Comparison of ENCODE assay signal across 15 cellular contexts in genomic region chr11:78429667-78430066, GRCh38. TPM values are rescaled to one million over a fixed set of nuclear protein-coding genes. Genes with fewer than 3 reads are reported as not detected.
DNase-seq lines count a peak whose midpoint lies in the region; ATAC-seq lines count a peak whose summit lies in the region.
"Had no signal": no experiment of that assay in that cellular context is flagged by ENCODE, and none has a peak within 500 bp of the region (broad histone marks: within the 10 kb centered on the region; RNA-seq: fewer than 3 reads in every experiment).

No MANE protein-coding gene starts in this region.

- H3K27ac Mint-ChIP-seq in activated CD4-positive, alpha-beta T cell treated with anti-CD3 and anti-CD28 coated beads, Interleukin-2, amount 10 ng/mL, durations not matched to agents 24 days and 14 days: no peak overlapping the region
- H3K27ac Mint-ChIP-seq in activated T-helper 2 cell treated with anti-CD3 and anti-CD28 coated beads, Interferon-gamma antibody, Interleukin-2, Interleukin-4, amounts not matched to agents 10 μg/mL and 5 μg/mL and 100 μg/mL, durations not matched to agents 14 hours and 24 hours and 36 hours: peak overlapping the region; percentile 79
- peak overlapping the region; percentile 18 for H3K27ac Mint-ChIP-seq in stimulated activated effector memory CD8-positive, alpha-beta T cell treated with anti-CD3 and anti-CD28 coated beads, Interleukin-12 subunit alpha, Interleukin-12 subunit beta, amount 100 ng/mL, for 72 hours

- ATAC-seq in HG03196 (IDR thresholded peaks at IDR 0.05; ENCODE audit: unreplicated experiment): peak; percentile 31
- ATAC-seq in stimulated activated effector memory CD8-positive, alpha-beta T cell treated with anti-CD3 and anti-CD28 coated beads, Interleukin-12 subunit alpha, Interleukin-12 subunit beta, amount 100 ng/mL, for 72 hours: no peak
- no peak for ATAC-seq in aorta (ENCODE audit: low FRiP score)
- ATAC-seq: heart left ventricle, Panc1 had no signal

- peaks cover 35% of the 10 kb centered on the region for H3K4me1 Mint-ChIP-seq in activated CD4-positive, alpha-beta T cell treated with anti-CD3 and anti-CD28 coated beads, Interleukin-2, amount 10 ng/mL, durations not matched to agents 24 days and 14 days
- peaks cover 64% of the 10 kb centered on the region for H3K4me1 Mint-ChIP-seq in activated T-helper 2 cell treated with anti-CD3 and anti-CD28 coated beads, Interferon-gamma antibody, Interleukin-2, Interleukin-4, amounts not matched to agents 10 μg/mL and 5 μg/mL and 100 μg/mL, durations not matched to agents 14 hours and 24 hours and 36 hours (ENCODE audit: low read depth)
- peaks cover 19% of the 10 kb centered on the region for H3K4me1 Mint-ChIP-seq in stimulated activated effector memory CD8-positive, alpha-beta T cell treated with anti-CD3 and anti-CD28 coated beads, Interleukin-12 subunit alpha, Interleukin-12 subunit beta, amount 100 ng/mL, for 72 hours

- intact Hi-C loops in activated CD4-positive, alpha-beta T cell treated with anti-CD3 and anti-CD28 coated beads, Interleukin-2, amount 10 ng/mL, durations not matched to agents 24 days and 14 days (cut with micrococcal nuclease): loop anchor here (5.0 kb wide), 1 partner anchor 87 kb away; no protein-coding TSS in a partner anchor
- intact Hi-C loops in activated T-helper 2 cell treated with anti-CD3 and anti-CD28 coated beads, Interferon-gamma antibody, Interleukin-2, Interleukin-4, amounts not matched to agents 10 μg/mL and 5 μg/mL and 100 μg/mL, durations not matched to agents 14 hours and 24 hours and 36 hours (cut with micrococcal nuclease): loop anchor here (1.0 to 10.0 kb wide), 7 partner anchors 9 to 355 kb away; partner anchors contain the start of gene NDUFC2
- intact Hi-C loops in aorta (cut with DNase I): loop anchor here in 1 of 2 donors (5.0 kb wide), 1 partner anchor 282 kb away; no protein-coding TSS in a partner anchor

- no peaks in the 10 kb centered on the region for H3K27me3 Mint-ChIP-seq in activated CD4-positive, alpha-beta T cell treated with anti-CD3 and anti-CD28 coated beads, Interleukin-2, amount 10 ng/mL, durations not matched to agents 24 days and 14 days
- H3K27me3 Mint-ChIP-seq in activated T-helper 2 cell treated with anti-CD3 and anti-CD28 coated beads, Interferon-gamma antibody, Interleukin-2, Interleukin-4, amounts not matched to agents 10 μg/mL and 5 μg/mL and 100 μg/mL, durations not matched to agents 14 hours and 24 hours and 36 hours (ENCODE audit: low read depth): no peaks in the 10 kb centered on the region

- DNase-seq in activated CD4-positive, alpha-beta T cell treated with anti-CD3 and anti-CD28 coated beads, Interleukin-2, amount 10 ng/mL, durations not matched to agents 24 days and 14 days: peak; percentile 71
- DNase-seq in activated CD4-positive, alpha-beta T cell treated with anti-CD3 and anti-CD28 coated beads, Interleukin-2, amount 50 U/mL, for 48 hours: no peak
- no peak for DNase-seq in activated T-helper 2 cell treated with anti-CD3 and anti-CD28 coated beads, Interferon-gamma antibody, Interleukin-2, Interleukin-4, amounts not matched to agents 10 μg/mL and 5 μg/mL and 100 μg/mL, durations not matched to agents 14 hours and 24 hours and 36 hours (ENCODE audit: low spot score)
- DNase-seq in stimulated activated effector memory CD8-positive, alpha-beta T cell treated with anti-CD3 and anti-CD28 coated beads, Interleukin-12 subunit alpha, Interleukin-12 subunit beta, amount 100 ng/mL, for 72 hours (ENCODE audit: low spot score in 2 of 2): no peak
- no peak for DNase-seq in NCI-H345 (lab: John Stamatoyannopoulos, UW)
- DNase-seq in aorta: no peak
- no peak for DNase-seq in NCI-H1930 (lab: John Stamatoyannopoulos, UW)
- DNase-seq: brain microvascular endothelial cell, heart left ventricle, MG63, NCI-H2029, ovary had no signal

- no peaks in the 10 kb centered on the region for H3K4me1 ChIP-seq in aorta (ENCODE audit: control insufficient read depth in 1 of 2, insufficient read depth in 2 of 2, low read length in 2 of 2)

- no peaks in the 10 kb centered on the region for H3K27me3 ChIP-seq in aorta (ENCODE audit: control insufficient read depth in 1 of 2, insufficient read depth in 2 of 2, low read length in 1 of 2)
- H3K27me3 ChIP-seq: brain microvascular endothelial cell, heart left ventricle, MG63, ovary had no signal

- no peaks in the 10 kb centered on the region for H3K9me3 ChIP-seq in aorta (ENCODE audit: control insufficient read depth, low read length)
- H3K9me3 ChIP-seq: heart left ventricle, MG63, ovary had no signal

- 90 to 93% methylated on average over 4 of the region's 4 CpGs for WGBS in aorta, 2 donors

- no peak overlapping the region for H3K27ac ChIP-seq in aorta (ENCODE audit: low read depth in 1 of 2, low read length in 2 of 2)
- H3K27ac ChIP-seq: brain microvascular endothelial cell, heart left ventricle, ovary, skin epidermis had no signal

- no peaks in the 10 kb centered on the region for H3K9me3 Mint-ChIP-seq in activated CD4-positive, alpha-beta T cell treated with anti-CD3 and anti-CD28 coated beads, Interleukin-2, amount 10 ng/mL, durations not matched to agents 24 days and 14 days
- no peaks in the 10 kb centered on the region for H3K9me3 Mint-ChIP-seq in activated T-helper 2 cell treated with anti-CD3 and anti-CD28 coated beads, Interferon-gamma antibody, Interleukin-2, Interleukin-4, amounts not matched to agents 10 μg/mL and 5 μg/mL and 100 μg/mL, durations not matched to agents 14 hours and 24 hours and 36 hours
- H3K9me3 Mint-ChIP-seq in stimulated activated effector memory CD8-positive, alpha-beta T cell treated with anti-CD3 and anti-CD28 coated beads, Interleukin-12 subunit alpha, Interleukin-12 subunit beta, amount 100 ng/mL, for 72 hours: no peaks in the 10 kb centered on the region

- H3K4me3 Mint-ChIP-seq in activated CD4-positive, alpha-beta T cell treated with anti-CD3 and anti-CD28 coated beads, Interleukin-2, amount 10 ng/mL, durations not matched to agents 24 days and 14 days: no peak overlapping the region
- H3K4me3 Mint-ChIP-seq in activated T-helper 2 cell treated with anti-CD3 and anti-CD28 coated beads, Interferon-gamma antibody, Interleukin-2, Interleukin-4, amounts not matched to agents 10 μg/mL and 5 μg/mL and 100 μg/mL, durations not matched to agents 14 hours and 24 hours and 36 hours (ENCODE audit: low read depth): peak overlapping the region; percentile 32
- H3K4me3 Mint-ChIP-seq in stimulated activated effector memory CD8-positive, alpha-beta T cell treated with anti-CD3 and anti-CD28 coated beads, Interleukin-12 subunit alpha, Interleukin-12 subunit beta, amount 100 ng/mL, for 72 hours: no peak overlapping the region

- no peak overlapping the region for H3K4me3 ChIP-seq in aorta (ENCODE audit: low read length in 2 of 2)
- H3K4me3 ChIP-seq: heart left ventricle, MG63, ovary, skin epidermis had no signal

- peaks cover 14% of the 10 kb centered on the region for H3K36me3 Mint-ChIP-seq in activated CD4-positive, alpha-beta T cell treated with anti-CD3 and anti-CD28 coated beads, Interleukin-2, amount 10 ng/mL, durations not matched to agents 24 days and 14 days (ENCODE audit: low read depth)
- H3K36me3 Mint-ChIP-seq in activated T-helper 2 cell treated with anti-CD3 and anti-CD28 coated beads, Interferon-gamma antibody, Interleukin-2, Interleukin-4, amounts not matched to agents 10 μg/mL and 5 μg/mL and 100 μg/mL, durations not matched to agents 14 hours and 24 hours and 36 hours (ENCODE audit: low read depth): peaks cover 13% of the 10 kb centered on the region
- peaks cover 4% of the 10 kb centered on the region for H3K36me3 Mint-ChIP-seq in stimulated activated effector memory CD8-positive, alpha-beta T cell treated with anti-CD3 and anti-CD28 coated beads, Interleukin-12 subunit alpha, Interleukin-12 subunit beta, amount 100 ng/mL, for 72 hours

- H3K36me3 ChIP-seq in aorta (ENCODE audit: control insufficient read depth in 1 of 2, insufficient read depth in 2 of 2, low read length in 1 of 2): no peaks in the 10 kb centered on the region
- H3K36me3 ChIP-seq: brain microvascular endothelial cell, heart left ventricle, MG63, ovary had no signal

RNA-seq across cellular contexts. Expression of gene GAB2, which starts 12.0 kb away (rescaled TPM):
- total RNA-seq in activated CD4-positive, alpha-beta T cell treated with anti-CD3 and anti-CD28 coated beads, Interleukin-2, amount 10 ng/mL, durations not matched to agents 24 days and 14 days: 16.1 and 17.0 TPM in 2 replicates
- 32.8 and 33.2 TPM in 2 replicates for total RNA-seq in activated T-helper 2 cell treated with anti-CD3 and anti-CD28 coated beads, Interferon-gamma antibody, Interleukin-2, Interleukin-4, amounts not matched to agents 10 μg/mL and 5 μg/mL and 100 μg/mL, durations not matched to agents 14 hours and 24 hours and 36 hours
- total RNA-seq in aorta: 10 to 100 TPM; 80.9 to 82.6 TPM
- 10 to 100 TPM; 19.3 to 29.4 TPM for polyA plus RNA-seq in aorta
